In genomic region chr5:17343675-17344074, GRCh38 we compare ENCODE assay signal across 8 cellular contexts.
DNase-seq lines count a peak whose midpoint lies in the region; ATAC-seq and TF ChIP-seq lines count a peak whose summit lies in the region.

No MANE protein-coding gene starts in this region.

- DNase-seq in Caki2 (ENCODE audit: low read depth) (peak; percentile 73), HPDE6-E6E7 (ENCODE audit: extremely low spot score) (peak; percentile 78), dedifferentiated amniotic fluid mesenchymal stem cell (ENCODE audit: extremely low spot score) (peak; percentile 76), HEK293T (ENCODE audit: extremely low spot score) (no peak), HUDEP-2 (lab: John Stamatoyannopoulos, UW; ENCODE audit: unreplicated experiment in 76 of 76) (no peak), posterior vena cava (ENCODE audit: low spot score) (no peak)
- no peak for DNase-seq in stimulated activated CD4-positive, alpha-beta T cell treated with anti-CD3 and anti-CD28 coated beads, Interleukin-1b, Interleukin-23, amount 100 ng/mL, for 48 hours

- in situ Hi-C loops in Caki2 (cut with HindIII; ENCODE audit: low pct_unique_long_range_greater_than_20kb, low sequenced_read_pairs) = no loop called here

- CTCF ChIA-PET in HEK293T (lab: Yijun Ruan, JAX) = interaction anchor here (0.6 kb wide), 1 partner anchor 28 kb away, joined by 3 read pairs; no protein-coding TSS in a partner anchor

- ATAC-seq in GM21447 (IDR thresholded peaks at IDR 0.05; ENCODE audit: unreplicated experiment) = peak; percentile 90

- POLR2A ChIA-PET in HEK293T (lab: Yijun Ruan, JAX) = no interaction called here

- intact Hi-C loops in posterior vena cava (cut with DNase I) = no loop called here

TF ChIP-seq in HEK293T, 16 proteins besides CTCF, POLR2A, EP300 and RAD21:
- TF ChIP-seq HDGF (IDR thresholded peaks at IDR 0.05; ENCODE audit: borderline replicate concordance) (no peak), BHLHE40 (IDR thresholded peaks at IDR 0.05; ENCODE audit: borderline replicate concordance) (no peak), ELF4 (IDR thresholded peaks at IDR 0.05) (no peak), ZNF384 (IDR thresholded peaks at IDR 0.05) (no peak), CTBP1 (IDR thresholded peaks at IDR 0.05; ENCODE audit: borderline replicate concordance) (no peak), FOXA1 (IDR thresholded peaks at IDR 0.05) (no peak), L3MBTL2 (conservative IDR thresholded peaks at IDR 0.05) (no peak), FOXK2 (IDR thresholded peaks at IDR 0.05) (no peak), NFRKB (IDR thresholded peaks at IDR 0.05) (no peak), SP1 (IDR thresholded peaks at IDR 0.05) (no peak), TARDBP (IDR thresholded peaks at IDR 0.05) (no peak), FOXM1 (IDR thresholded peaks at IDR 0.05; ENCODE audit: borderline replicate concordance) (no peak), PKNOX1 (IDR thresholded peaks at IDR 0.05) (no peak), LEF1 (IDR thresholded peaks at IDR 0.05; ENCODE audit: borderline replicate concordance) (no peak), SUZ12 (IDR thresholded peaks at IDR 0.05) (no peak), ARNT (IDR thresholded peaks at IDR 0.05) (no peak)

Comparison
In these comparisons a context has a peak if more than half of its experiments do, and no peak if none do; other contexts are left out.
1. DNase-seq: peak in Caki2 (single experiment), HPDE6-E6E7 (single experiment) and dedifferentiated amniotic fluid mesenchymal stem cell (single experiment); none in HEK293T (single experiment), HUDEP-2 (0 of 76), stimulated activated CD4-positive, alpha-beta T cell treated with anti-CD3 and anti-CD28 coated beads, Interleukin-1b, Interleukin-23, amount 100 ng/mL, for 48 hours (single experiment) and posterior vena cava (single experiment).